ENCODE assay signal across 8 cellular contexts in the genomic region with DNA sequence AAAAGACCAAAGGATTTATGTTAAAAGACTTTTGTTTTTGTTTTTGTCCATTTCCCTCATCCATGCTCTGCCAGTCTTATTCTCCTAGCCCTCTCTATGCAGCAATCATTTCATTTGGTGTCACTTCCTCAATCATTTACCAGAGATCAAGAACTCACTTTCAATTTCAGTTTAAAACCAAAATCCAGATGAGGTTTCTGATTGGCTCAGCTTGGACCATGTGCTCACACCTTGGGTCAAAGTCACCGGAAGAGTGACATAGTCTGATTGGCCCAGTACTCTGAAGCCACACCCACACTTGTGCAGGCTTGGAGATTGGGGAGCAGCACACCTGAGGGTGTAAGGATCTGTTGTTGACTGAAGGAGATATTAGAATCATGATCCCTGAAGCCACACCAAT.
DNase-seq lines count a peak whose midpoint lies in the region; ATAC-seq and TF ChIP-seq lines count a peak whose summit lies in the region.

No MANE protein-coding gene starts in this region.

- 22 to 55% (median 44%) methylated on average over 1 of the region's 1 CpG for WGBS in adrenal gland, 4 donors
- WGBS in spleen, 5 donors = 18 to 71% (median 38%) methylated on average over 1 of the region's 1 CpG
- 88% methylated on average over 1 of the region's 1 CpG for WGBS in prostate gland

- no peak for TF ChIP-seq POLR2A in adrenal gland (IDR thresholded peaks at IDR 0.05)
- no peak for TF ChIP-seq POLR2A in spleen (IDR thresholded peaks at IDR 0.05)
- TF ChIP-seq POLR2A in prostate gland (IDR thresholded peaks at IDR 0.05) = no peak

- DNase-seq in GM13976 (ENCODE audit: low spot score) (peak; percentile 2), adrenal gland (peak in 1 of 7 donors; percentile 33), spleen (peak; percentile 80), NCI-H82 treated with DMSO at 0.1 percent for 48 hours (lab: John Stamatoyannopoulos, UW; ENCODE audit: unreplicated experiment) (no peak), prostate gland (ENCODE audit: low spot score) (no peak), HAP-1 (ENCODE audit: low spot score in 2 of 2) (no peak)

- intact Hi-C loops in adrenal gland (cut with DNase I) (loop anchor here in 1 of 2 donors (10.0 kb wide), 1 partner anchor 1581 kb away; a partner anchor contains a TSS), spleen (cut with DNase I; ENCODE audit: low total_unique reads) (loop anchor here (10.0 kb wide), 1 partner anchor 139 kb away; no protein-coding TSS in a partner anchor), prostate gland (cut with DNase I) (no loop called here)

- no peaks in the 10 kb centered on the region for H3K9me3 ChIP-seq in adrenal gland (replicated peaks in 1 of 3)
- no peaks in the 10 kb centered on the region for H3K9me3 ChIP-seq in spleen
- H3K9me3 ChIP-seq in prostate gland = no peaks in the 10 kb centered on the region
- H3K9me3 ChIP-seq in HAP-1 = no peaks in the 10 kb centered on the region

- H3K4me3 ChIP-seq in adrenal gland = peak overlapping the region in 1 of 4 donors; percentile 50
- H3K4me3 ChIP-seq in spleen = peak overlapping the region in 5 of 8 donors; percentile 32 to 65 (median 38)
- H3K4me3 ChIP-seq in prostate gland = no peak overlapping the region
- H3K4me3 ChIP-seq in HAP-1 = no peak overlapping the region

- TF ChIP-seq CTCF in GM13976 (IDR thresholded peaks at IDR 0.05; ENCODE audit: borderline replicate concordance, control extremely low read depth, extremely low read depth, insufficient read depth, missing control alignments) (no peak), adrenal gland (IDR thresholded peaks at IDR 0.05) (no peak), spleen (IDR thresholded peaks at IDR 0.05 in 8 of 11, conservative IDR thresholded peaks at IDR 0.05 in 3 of 11) (no peak), prostate gland (IDR thresholded peaks at IDR 0.05) (no peak)

- in situ Hi-C loops in GM13976 (cut with MboI; ENCODE audit: low sequenced_read_pairs, unreplicated experiment) (no loop called here), HAP-1 (cut with MboI; ENCODE audit: low sequenced_read_pairs) (no loop called here)

- H3K36me3 ChIP-seq in adrenal gland (replicated peaks in 1 of 2) (no peaks in the 10 kb centered on the region), spleen (no peaks in the 10 kb centered on the region), prostate gland (no peaks in the 10 kb centered on the region), HAP-1 (replicated peaks) (no peaks in the 10 kb centered on the region)

- H3K27ac ChIP-seq in adrenal gland (peak overlapping the region in 3 of 5 donors; percentile 48 to 72 (median 71)), spleen (peak overlapping the region; percentile 44 to 84 (median 80)), prostate gland (no peak overlapping the region)

- H3K4me1 ChIP-seq in adrenal gland (replicated peaks in 1 of 2) (peaks cover 3 to 23% of the 10 kb centered on the region in 2 donors), spleen (peaks cover 4 to 36% (median 25%) of the 10 kb centered on the region in 6 donors), prostate gland (replicated peaks) (no peaks in the 10 kb centered on the region), HAP-1 (no peaks in the 10 kb centered on the region)

- H3K27me3 ChIP-seq in adrenal gland (no peaks in the 10 kb centered on the region), spleen (replicated peaks in 1 of 7) (no peaks in the 10 kb centered on the region), prostate gland (replicated peaks; ENCODE audit: insufficient read depth) (no peaks in the 10 kb centered on the region), HAP-1 (ENCODE audit: low read depth) (no peaks in the 10 kb centered on the region)

- ATAC-seq in GM21381 (IDR thresholded peaks at IDR 0.05; ENCODE audit: unreplicated experiment) = peak; percentile 80
- ATAC-seq in HG03520 (IDR thresholded peaks at IDR 0.05; ENCODE audit: unreplicated experiment) = peak; percentile 88

Comparison
In these comparisons a context has a peak if more than half of its experiments do, and no peak if none do; other contexts are left out.
1. DNase-seq: peak in GM13976 (single experiment) and spleen (single experiment); none in NCI-H82 treated with DMSO at 0.1 percent for 48 hours (single experiment), prostate gland (single experiment) and HAP-1 (0 of 2).
2. H3K27ac ChIP-seq: peak in adrenal gland (3 of 5) and spleen (8 of 8); none in prostate gland (0 of 2).
3. H3K4me3 ChIP-seq: peak in spleen (5 of 8); none in prostate gland (0 of 2) and HAP-1 (single experiment).